Comparison of ENCODE assay signal across 1 cellular context in genomic region chr6:1310628-1311399, GRCh38.
TF ChIP-seq lines count a peak whose summit lies in the region.

No MANE protein-coding gene starts in this region.

TF ChIP-seq in HepG2, 621 proteins besides CTCF, POLR2A, EP300 and RAD21 (continued from another document and continues in another):
- no peak for TF ChIP-seq ZNF407 (CRISPR knock-in tag; IDR thresholded peaks at IDR 0.05; ENCODE audit: not compliant biosample characterization)
- peak; percentile 66; the same call in 1 of the 2 replicates for TF ChIP-seq FOXC1 (CRISPR knock-in tag; IDR thresholded peaks at IDR 0.05; ENCODE audit: borderline replicate concordance)
- no peak for TF ChIP-seq CEBPG (CRISPR knock-in tag; IDR thresholded peaks at IDR 0.05)
- TF ChIP-seq SYNCRIP (IDR thresholded peaks at IDR 0.05; ENCODE audit: insufficient read depth, low read depth, low read length): no peak
- no peak for TF ChIP-seq SMC3 (IDR thresholded peaks at IDR 0.05; ENCODE audit: low read length)
- TF ChIP-seq ZNF883 (CRISPR knock-in tag; IDR thresholded peaks at IDR 0.05; ENCODE audit: not compliant biosample characterization): no peak
- TF ChIP-seq U2AF1 (optimal IDR thresholded peaks at IDR 0.05; ENCODE audit: low read depth, low read length): peak; percentile 65
- TF ChIP-seq ZNF558 (CRISPR knock-in tag; IDR thresholded peaks at IDR 0.05; ENCODE audit: borderline replicate concordance): no peak
- TF ChIP-seq ZNF652 (CRISPR knock-in tag; IDR thresholded peaks at IDR 0.05; ENCODE audit: borderline replicate concordance, low read depth): no peak; the same call in 1 of the 2 replicates
- no peak for TF ChIP-seq ZNF3 (CRISPR knock-in tag; IDR thresholded peaks at IDR 0.05)
- no peak for TF ChIP-seq ZBTB4 (CRISPR knock-in tag; IDR thresholded peaks at IDR 0.05; ENCODE audit: borderline replicate concordance)
- no peak for TF ChIP-seq PREB (CRISPR knock-in tag; IDR thresholded peaks at IDR 0.05)
- TF ChIP-seq GATA4 (IDR thresholded peaks at IDR 0.05; ENCODE audit: borderline replicate concordance, low read depth): 0 out of 2 replicates have a peak, but pooled peaks have one; percentile 64
- TF ChIP-seq ZNF724P (CRISPR knock-in tag; IDR thresholded peaks at IDR 0.05; ENCODE audit: borderline replicate concordance): peak; percentile 61; the same call in 1 of the 2 replicates
- no peak for TF ChIP-seq ZSCAN20 (CRISPR knock-in tag; IDR thresholded peaks at IDR 0.05; ENCODE audit: borderline replicate concordance)
- no peak; the same call in none of the 2 replicates for TF ChIP-seq SP4 (CRISPR knock-in tag; IDR thresholded peaks at IDR 0.05)
- TF ChIP-seq TGIF2 (CRISPR knock-in tag; IDR thresholded peaks at IDR 0.05): peak; percentile 68; the same call in 1 of the 2 replicates
- TF ChIP-seq ZNF790 (CRISPR knock-in tag; IDR thresholded peaks at IDR 0.05; ENCODE audit: borderline replicate concordance): no peak; the same call in 1 of the 2 replicates
- no peak for TF ChIP-seq ZNF101 (CRISPR knock-in tag; IDR thresholded peaks at IDR 0.05; ENCODE audit: borderline replicate concordance, low read depth)
- TF ChIP-seq ZNF44 (CRISPR knock-in tag; IDR thresholded peaks at IDR 0.05): no peak
- peak; percentile 64; the same call in 1 of the 2 replicates for TF ChIP-seq ZNF619 (CRISPR knock-in tag; IDR thresholded peaks at IDR 0.05)
- TF ChIP-seq NFRKB (IDR thresholded peaks at IDR 0.05): no peak
- no peak for TF ChIP-seq TOE1 (CRISPR knock-in tag; IDR thresholded peaks at IDR 0.05)
- TF ChIP-seq MTERF4 (CRISPR knock-in tag; IDR thresholded peaks at IDR 0.05): no peak
- peak; percentile 69; the same call in 1 of the 2 replicates for TF ChIP-seq ESRRA (CRISPR knock-in tag; IDR thresholded peaks at IDR 0.05; ENCODE audit: low read depth)
- TF ChIP-seq ZNF331 (CRISPR knock-in tag; IDR thresholded peaks at IDR 0.05): peak; percentile 69; the same call in 1 of the 2 replicates
- TF ChIP-seq KDM3A (CRISPR knock-in tag; IDR thresholded peaks at IDR 0.05; ENCODE audit: low read depth): peak; percentile 67; the same call in 1 of the 2 replicates
- no peak for TF ChIP-seq HMG20B (CRISPR knock-in tag; conservative IDR thresholded peaks at IDR 0.05)
- TF ChIP-seq MBD4 (IDR thresholded peaks at IDR 0.05; ENCODE audit: borderline replicate concordance, low read length): no peak
- no peak for TF ChIP-seq ZNF597 (CRISPR knock-in tag; IDR thresholded peaks at IDR 0.05)
- TF ChIP-seq KLF9 (CRISPR knock-in tag; IDR thresholded peaks at IDR 0.05; ENCODE audit: low read depth): no peak; the same call in 1 of the 2 replicates
- peak; percentile 47; the same call in 1 of the 2 replicates for TF ChIP-seq ATF6 (CRISPR knock-in tag; conservative IDR thresholded peaks at IDR 0.05)
- peak; percentile 10; the same call in 1 of the 2 replicates for TF ChIP-seq ZNF609 (CRISPR knock-in tag; IDR thresholded peaks at IDR 0.05; ENCODE audit: borderline replicate concordance)
- no peak; the same call in 1 of the 2 replicates for TF ChIP-seq ZNF354B (CRISPR knock-in tag; IDR thresholded peaks at IDR 0.05)
- TF ChIP-seq ZNF772 (CRISPR knock-in tag; IDR thresholded peaks at IDR 0.05): peak; percentile 68; the same call in 1 of the 2 replicates
- 0 out of 2 replicates have a peak, but pooled peaks have one; percentile 21 for TF ChIP-seq ERF (CRISPR knock-in tag; IDR thresholded peaks at IDR 0.05)
- no peak for TF ChIP-seq ZNF510 (CRISPR knock-in tag; IDR thresholded peaks at IDR 0.05; ENCODE audit: low read depth)
